ENCODE assay signal across 13 cellular contexts in genomic region chr2:230796280-230796862, GRCh38.
A peak's percentile ranks its signal among the peaks of the same experiment; 100 is the strongest.
DNase-seq lines count a peak whose midpoint lies in the region; ATAC-seq and TF ChIP-seq lines count a peak whose summit lies in the region.
"Had no signal": no experiment of that assay in that cellular context is flagged by ENCODE, and none has a peak within 500 bp of the region (broad histone marks: within the 10 kb centered on the region; RNA-seq: fewer than 3 reads in every experiment).

No MANE protein-coding gene starts in this region.

- H3K36me3 ChIP-seq in PC-3 (ENCODE audit: low read depth, low read length) = peaks cover 38% of the 10 kb centered on the region
- no peaks in the 10 kb centered on the region for H3K36me3 ChIP-seq in prostate gland

- BruUV-seq in PC-3 (replicated peaks; lab: Mats Ljungman, UMichigan) = no TSS peak

- TF ChIP-seq CTCF in PC-3 (conservative IDR thresholded peaks at IDR 0.05; ENCODE audit: low read depth, low read length) (no peak), epithelial cell of esophagus (IDR thresholded peaks at IDR 0.05; ENCODE audit: insufficient read depth, low read depth, low read length, missing control alignments) (no peak), prostate gland (IDR thresholded peaks at IDR 0.05) (no peak)

- H3K4me3 ChIP-seq in PC-3 (ENCODE audit: low read length) = no peak overlapping the region
- H3K4me3 ChIP-seq in epithelial cell of esophagus (ENCODE audit: low read length) = no peak overlapping the region
- H3K4me3 ChIP-seq in prostate gland = no peak overlapping the region
- H3K4me3 ChIP-seq: esophagus muscularis mucosa, lung had no signal

- ATAC-seq in PC-3 = peak; percentile 19; the same call in 1 of the 2 replicates
- ATAC-seq in GM19351 (IDR thresholded peaks at IDR 0.05; ENCODE audit: unreplicated experiment) = no peak

- H3K9me3 ChIP-seq in PC-3 (ENCODE audit: low read length) = no peaks in the 10 kb centered on the region
- no peaks in the 10 kb centered on the region for H3K9me3 ChIP-seq in prostate gland
- H3K9me3 ChIP-seq: esophagus muscularis mucosa had no signal

- H3K4me2 ChIP-seq in PC-3 (ENCODE audit: low read length) = peak overlapping the region; percentile 26

- intact Hi-C loops in PC-3 (cut with micrococcal nuclease) = loop anchor here (10.0 kb wide), 2 partner anchors 382 to 572 kb away; partner anchors contain the start of genes SP100 and SP140
- intact Hi-C loops in prostate gland (cut with DNase I) = no loop called here

- TF ChIP-seq POLR2A in prostate gland (IDR thresholded peaks at IDR 0.05) = no peak

- H3K27ac ChIP-seq in PC-3 (ENCODE audit: low read length) (peak overlapping the region; percentile 98), prostate gland (peak overlapping the region; percentile 50 to 68)

- no peaks in the 10 kb centered on the region for H3K27me3 ChIP-seq in PC-3 (ENCODE audit: low read length)
- H3K27me3 ChIP-seq in prostate gland (replicated peaks; ENCODE audit: insufficient read depth) = no peaks in the 10 kb centered on the region
- H3K27me3 ChIP-seq: esophagus muscularis mucosa had no signal

- peaks cover 10% of the 10 kb centered on the region for H3F3A ChIP-seq in PC-3 (ENCODE audit: low read length, unreplicated experiment)

- peak; percentile 76 for DNase-seq in EL
- DNase-seq in PC-3 = peak; percentile 72
- DNase-seq in epithelial cell of esophagus (ENCODE audit: low read depth) = peak; percentile 42
- peak; percentile 15 for DNase-seq in prostate gland (ENCODE audit: low spot score)
- DNase-seq in NCI-H1694 treated with DMSO at 0.1 percent for 48 hours (lab: John Stamatoyannopoulos, UW) = no peak
- DNase-seq in COLO829 (ENCODE audit: low spot score) = no peak
- DNase-seq in SKM-1 (lab: John Stamatoyannopoulos, UW; ENCODE audit: unreplicated experiment) = no peak
- DNase-seq: activated gamma-delta T cell, DMS153, NCI-H345 had no signal

- H3K9ac ChIP-seq in PC-3 (ENCODE audit: low read length) = peak overlapping the region; percentile 6; the same call in 1 of the 2 replicates

- WGBS in prostate gland = 43% methylated on average over 4 of the region's 4 CpGs

- no peaks in the 10 kb centered on the region for H3K9me2 ChIP-seq in PC-3 (replicated peaks; ENCODE audit: low read length)

- H4K20me1 ChIP-seq in PC-3 (ENCODE audit: low read length) = no peaks in the 10 kb centered on the region

- H2AFZ ChIP-seq in PC-3 (ENCODE audit: low read length) = no peak overlapping the region

- H3K4me1 ChIP-seq in PC-3 (ENCODE audit: insufficient read depth, low read length) = peaks cover 67% of the 10 kb centered on the region
- peaks cover 12% of the 10 kb centered on the region for H3K4me1 ChIP-seq in prostate gland (replicated peaks)

- POLR2A ChIA-PET in PC-3 (lab: Charles Lee; ENCODE audit: unreplicated experiment) = interaction anchor here (0.5 to 0.7 kb wide), 2 partner anchors 82 to 156 kb away, joined by 4 to 6 read pairs; no protein-coding TSS in a partner anchor

- peaks cover 70% of the 10 kb centered on the region for H3K79me2 ChIP-seq in PC-3 (ENCODE audit: low read length)

- CTCF ChIA-PET in PC-3 (lab: Charles Lee) = interaction anchor here (0.6 kb wide), 1 partner anchor 374 kb away, joined by 4 read pairs; no protein-coding TSS in a partner anchor

Comparison
In these comparisons a context has a peak if more than half of its experiments do, and no peak if none do; other contexts are left out.
1. DNase-seq: peak in EL (single experiment), PC-3 (single experiment), epithelial cell of esophagus (single experiment) and prostate gland (single experiment); none in NCI-H1694 treated with DMSO at 0.1 percent for 48 hours (single experiment), COLO829 (single experiment) and SKM-1 (single experiment).